In the genomic region with DNA sequence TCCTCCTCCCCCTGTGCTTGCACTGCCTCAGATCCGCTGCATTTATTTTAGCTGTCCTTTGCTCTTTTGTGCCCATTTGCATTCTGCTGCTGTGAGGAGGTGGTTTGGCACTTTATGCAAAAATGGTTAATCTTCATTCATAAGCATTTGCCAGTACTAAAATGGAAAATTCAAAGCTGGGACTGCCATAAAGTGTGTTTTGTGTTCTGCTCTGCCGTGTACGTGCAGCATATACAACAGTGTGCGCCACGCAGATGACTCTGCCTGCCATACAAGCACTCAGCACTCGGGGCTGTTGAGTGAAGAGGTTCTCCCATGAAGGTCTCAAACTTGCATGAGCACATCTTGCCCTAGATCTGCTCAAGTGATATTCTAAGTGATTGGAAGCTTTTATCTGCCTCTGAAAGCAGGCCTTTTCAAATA, we compare ENCODE assay signal across 9 cellular contexts.
DNase-seq lines count a peak whose midpoint lies in the region; ATAC-seq and TF ChIP-seq lines count a peak whose summit lies in the region.
"Had no signal": no experiment of that assay in that cellular context is flagged by ENCODE, and none has a peak within 500 bp of the region (broad histone marks: within the 10 kb centered on the region; RNA-seq: fewer than 3 reads in every experiment).

No MANE protein-coding gene starts in this region.

- H3K27ac ChIP-seq in RWPE2 (ENCODE audit: poor library complexity, severe bottlenecking) = peak overlapping the region; percentile 74
- H3K27ac ChIP-seq in hepatocyte = peak overlapping the region; percentile 91
- peak overlapping the region in 4 of 5 donors; percentile 24 to 91 (median 62) for H3K27ac ChIP-seq in stomach

- H3K27me3 Mint-ChIP-seq in activated CD4-positive, alpha-beta T cell treated with anti-CD3 and anti-CD28 coated beads for 36 hours = no peaks in the 10 kb centered on the region

- no peaks in the 10 kb centered on the region for H4K20me1 ChIP-seq in hepatocyte (ENCODE audit: insufficient read depth, poor library complexity, severe bottlenecking)

- no peak for TF ChIP-seq EP300 in stomach (IDR thresholded peaks at IDR 0.05)

- CTCF ChIA-PET in activated CD4-positive, alpha-beta T cell treated with anti-CD3 and anti-CD28 coated beads for 36 hours (lab: Charles Lee) = interaction anchor here (1.0 kb wide), 1 partner anchor 394 kb away, joined by 3 read pairs; no protein-coding TSS in a partner anchor

- no peak for TF ChIP-seq POLR2A in stomach (IDR thresholded peaks at IDR 0.05)

- H3K4me1 ChIP-seq in RWPE2 (ENCODE audit: insufficient read depth, poor library complexity, severe bottlenecking) (peaks cover 56% of the 10 kb centered on the region), hepatocyte (ENCODE audit: insufficient read depth) (peaks cover 55% of the 10 kb centered on the region), stomach (peaks cover 41 to 82% (median 61%) of the 10 kb centered on the region in 4 donors)

- H2AFZ ChIP-seq in hepatocyte = no peak overlapping the region

- POLR2A ChIA-PET in activated CD4-positive, alpha-beta T cell treated with anti-CD3 and anti-CD28 coated beads for 36 hours (lab: Charles Lee) = no interaction called here

- peaks cover 47% of the 10 kb centered on the region for H3K4me1 Mint-ChIP-seq in activated CD4-positive, alpha-beta T cell treated with anti-CD3 and anti-CD28 coated beads for 36 hours

- H3K9me3 ChIP-seq in RWPE2 (ENCODE audit: severe bottlenecking) = no peaks in the 10 kb centered on the region
- H3K9me3 ChIP-seq in hepatocyte (ENCODE audit: low read depth) = no peaks in the 10 kb centered on the region
- H3K9me3 ChIP-seq in stomach = no peaks in the 10 kb centered on the region

- H3K9me3 Mint-ChIP-seq in activated CD4-positive, alpha-beta T cell treated with anti-CD3 and anti-CD28 coated beads for 36 hours (ENCODE audit: low read depth) = no peaks in the 10 kb centered on the region

- H3K36me3 Mint-ChIP-seq in activated CD4-positive, alpha-beta T cell treated with anti-CD3 and anti-CD28 coated beads for 36 hours (ENCODE audit: low read depth) = no peaks in the 10 kb centered on the region

- peak overlapping the region; percentile 66 for H3K4me2 ChIP-seq in hepatocyte

- H3K27ac Mint-ChIP-seq in activated CD4-positive, alpha-beta T cell treated with anti-CD3 and anti-CD28 coated beads for 36 hours = peak overlapping the region; percentile 14

- TF ChIP-seq CTCF in RWPE2 (IDR thresholded peaks at IDR 0.05; ENCODE audit: poor library complexity, severe bottlenecking) = no peak
- TF ChIP-seq CTCF in hepatocyte (IDR thresholded peaks at IDR 0.05; ENCODE audit: poor library complexity) = no peak
- no peak for TF ChIP-seq CTCF in stomach (IDR thresholded peaks at IDR 0.05)

- H3K27me3 ChIP-seq in RWPE2 (ENCODE audit: insufficient read depth, poor library complexity, severe bottlenecking) (no peaks in the 10 kb centered on the region), hepatocyte (no peaks in the 10 kb centered on the region), stomach (no peaks in the 10 kb centered on the region)

- H3K9me2 ChIP-seq in hepatocyte (replicated peaks; ENCODE audit: insufficient read depth) = no peaks in the 10 kb centered on the region

- no peak overlapping the region for H3K4me3 ChIP-seq in RWPE2 (ENCODE audit: severe bottlenecking)
- H3K4me3 ChIP-seq in hepatocyte = no peak overlapping the region
- peak overlapping the region in 2 of 4 donors; percentile 16 to 35 for H3K4me3 ChIP-seq in stomach

- no peak for ATAC-seq in activated CD4-positive, alpha-beta T cell treated with anti-CD3 and anti-CD28 coated beads for 36 hours
- ATAC-seq in RWPE2 (ENCODE audit: low read depth) (no peak), GM21526 (IDR thresholded peaks at IDR 0.05; ENCODE audit: low FRiP score, unreplicated experiment) (no peak)
- ATAC-seq: sciatic nerve had no signal

- peaks cover 73% of the 10 kb centered on the region for H3K79me2 ChIP-seq in hepatocyte

- WGBS in hepatocyte (ENCODE audit: low lambda C conversion rate, missing lambda C conversion rate) = 72% methylated on average over 6 of the region's 6 CpGs
- 61 to 78% (median 69%) methylated on average over 6 of the region's 6 CpGs for WGBS in stomach, 5 donors

- no peaks in the 10 kb centered on the region for H3K36me3 ChIP-seq in RWPE2 (ENCODE audit: low read depth)
- H3K36me3 ChIP-seq in hepatocyte (replicated peaks; ENCODE audit: insufficient read depth, low read depth) = no peaks in the 10 kb centered on the region
- no peaks in the 10 kb centered on the region for H3K36me3 ChIP-seq in stomach

- intact Hi-C loops in activated CD4-positive, alpha-beta T cell treated with anti-CD3 and anti-CD28 coated beads for 36 hours (cut with DNase I, micrococcal nuclease) = no loop called here
- intact Hi-C loops in stomach (cut with DNase I; ENCODE audit: low total_unique reads) = no loop called here

- DNase-seq in activated CD4-positive, alpha-beta T cell treated with anti-CD3 and anti-CD28 coated beads for 36 hours = no peak
- DNase-seq in activated CD4-positive, alpha-beta T cell treated with anti-CD3 and anti-CD28 coated beads for 4 hours = no peak
- no peak for DNase-seq in RWPE2 (ENCODE audit: low spot score)
- no peak for DNase-seq in hepatocyte (ENCODE audit: low spot score)
- DNase-seq in stomach = no peak
- no peak for DNase-seq in NCI-H2107 treated with DMSO at 0.1 percent for 48 hours (lab: John Stamatoyannopoulos, UW; ENCODE audit: unreplicated experiment)
- no peak for DNase-seq in activated CD4-positive, alpha-beta T cell treated with anti-CD3 and anti-CD28 coated beads for 48 hours

- H3K4me3 Mint-ChIP-seq in activated CD4-positive, alpha-beta T cell treated with anti-CD3 and anti-CD28 coated beads for 36 hours = no peak overlapping the region
